In the genomic region with DNA sequence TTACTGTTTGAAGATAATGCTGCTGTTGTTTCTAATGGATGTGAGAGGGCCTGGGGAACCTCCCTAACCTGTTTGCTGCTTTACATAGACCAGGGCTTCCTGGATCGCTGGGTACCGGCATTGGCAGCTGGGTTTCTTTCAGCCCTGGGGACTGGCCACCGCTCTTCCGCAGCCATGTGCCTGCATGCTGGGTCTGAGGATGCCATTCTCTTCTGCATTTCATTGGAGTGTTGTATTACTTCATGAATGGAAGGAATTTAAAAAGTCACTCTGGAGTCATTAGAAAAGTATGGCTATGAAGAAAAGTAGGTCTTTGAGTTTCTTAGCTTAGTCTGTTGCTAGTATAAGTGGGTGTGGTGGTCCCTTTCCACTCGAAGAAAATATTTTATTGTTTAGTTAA, we compare ENCODE assay signal across 12 cellular contexts.
DNase-seq lines count a peak whose midpoint lies in the region.
"Had no signal": no experiment of that assay in that cellular context is flagged by ENCODE, and none has a peak within 500 bp of the region (broad histone marks: within the 10 kb centered on the region; RNA-seq: fewer than 3 reads in every experiment).

No MANE protein-coding gene starts in this region.

- peak; percentile 71 for DNase-seq in GM03348 (ENCODE audit: low spot score)
- DNase-seq in NCI-H526 (lab: John Stamatoyannopoulos, UW): peak; percentile 93 to 96
- peak; percentile 72 for DNase-seq in epidermal melanocyte (ENCODE audit: insufficient read length, low spot score)
- DNase-seq in non-pigmented ciliary epithelial cell (ENCODE audit: low read depth): peak; percentile 30
- DNase-seq in NCI-H69 (lab: John Stamatoyannopoulos, UW): no peak
- DNase-seq in NCI-H1417 treated with DMSO at 0.1 percent for 48 hours (lab: John Stamatoyannopoulos, UW): no peak
- DNase-seq in NCI-H2107 (lab: John Stamatoyannopoulos, UW): no peak
- DNase-seq in HUDEP-2 (lab: John Stamatoyannopoulos, UW; ENCODE audit: unreplicated experiment in 76 of 76): no peak
- DNase-seq: activated CD4-positive, alpha-beta T cell treated with anti-CD3 and anti-CD28 coated beads for 48 hours; caudate nucleus; naive thymus-derived CD4-positive, alpha-beta T cell; NCI-H187 treated with DMSO at 0.1 percent for 48 hours had no signal

Comparison
In these comparisons a context has a peak if more than half of its experiments do, and no peak if none do; other contexts are left out.
1. DNase-seq: peak in GM03348 (single experiment), NCI-H526 (2 of 2), epidermal melanocyte (single experiment) and non-pigmented ciliary epithelial cell (single experiment); none in NCI-H69 (single experiment), NCI-H1417 treated with DMSO at 0.1 percent for 48 hours (single experiment), NCI-H2107 (single experiment) and HUDEP-2 (0 of 76).